In genomic region chr16:74430036-74430712, GRCh38 we compare ENCODE assay signal across 9 cellular contexts. TPM values are rescaled to one million over a fixed set of nuclear protein-coding genes. Genes with fewer than 3 reads are reported as not detected.
DNase-seq lines count a peak whose midpoint lies in the region; ATAC-seq and TF ChIP-seq lines count a peak whose summit lies in the region.
"Not testable (repeated sequence)": the region's sequence is repeated elsewhere in the genome, so short reads cannot be mapped to it uniquely, and the experiment has no call there.
"Had no signal": no experiment of that assay in that cellular context is flagged by ENCODE, and none has a peak within 500 bp of the region (broad histone marks: within the 10 kb centered on the region; RNA-seq: fewer than 3 reads in every experiment).

No MANE protein-coding gene starts in this region.

- H2AFZ ChIP-seq in MM.1S (ENCODE audit: low read length) = not testable (repeated sequence)

- H3K27ac ChIP-seq in MM.1S (ENCODE audit: low read length); naive thymus-derived CD4-positive, alpha-beta T cell (ENCODE audit: low read depth, low read length): not testable (repeated sequence)

- not testable (repeated sequence) for H3K9me2 ChIP-seq in MM.1S (replicated peaks; ENCODE audit: insufficient read depth, low read length)

- TF ChIP-seq CTCF in MM.1S (IDR thresholded peaks at IDR 0.05; ENCODE audit: low read length) = peak; percentile 40
- peak; percentile 53 for TF ChIP-seq CTCF in fibroblast of mammary gland (conservative IDR thresholded peaks at IDR 0.05; ENCODE audit: control insufficient read depth, insufficient read depth, low read depth, low read length)

- DNase-seq in COR-L47 (lab: John Stamatoyannopoulos, UW) (peak; percentile 13), fibroblast of mammary gland (ENCODE audit: low read depth) (peak; percentile 45)
- not testable (repeated sequence) for DNase-seq in MM.1S
- peak; percentile 28 for DNase-seq in activated effector memory CD4-positive, alpha-beta T cell treated with Interleukin-2 at 50 U/mL for 16 hours
- DNase-seq in naive thymus-derived CD4-positive, alpha-beta T cell = peak in 8 of 9 donors; percentile 17 to 58 (median 48)
- peak; percentile 8 to 21 for DNase-seq in stimulated activated CD8-positive, alpha-beta memory T cell treated with anti-CD3 and anti-CD28 coated beads, Interleukin-2, amount 100 ng/mL, for 1 hour (ENCODE audit: low read depth in 2 of 2)

- not testable (repeated sequence) for H3K4me1 ChIP-seq in MM.1S (ENCODE audit: low read length); naive thymus-derived CD4-positive, alpha-beta T cell (ENCODE audit: control insufficient read depth in 2 of 2, insufficient read depth in 2 of 2, low read length in 2 of 2)

- H3K79me2 ChIP-seq in MM.1S (ENCODE audit: low read length) = not testable (repeated sequence)

- not testable (repeated sequence) for H3K4me2 ChIP-seq in MM.1S (ENCODE audit: low read depth, low read length)

- H3K9me3 Mint-ChIP-seq in naive thymus-derived CD4-positive, alpha-beta T cell = not testable (repeated sequence)

- not testable (repeated sequence) for H3K9me3 ChIP-seq in MM.1S (replicated peaks; ENCODE audit: insufficient read depth, low read length); naive thymus-derived CD4-positive, alpha-beta T cell (ENCODE audit: control insufficient read depth in 2 of 3, low read length in 3 of 3)

- H3K4me1 Mint-ChIP-seq in naive thymus-derived CD4-positive, alpha-beta T cell = not testable (repeated sequence)

- H4K20me1 ChIP-seq in MM.1S (ENCODE audit: insufficient read depth, low read length) = not testable (repeated sequence)

- H3K27me3 Mint-ChIP-seq in naive thymus-derived CD4-positive, alpha-beta T cell = not testable (repeated sequence)

- CTCF ChIA-PET in naive thymus-derived CD4-positive, alpha-beta T cell (lab: Charles Lee) = not testable (repeated sequence)

- not testable (repeated sequence) for H3K4me3 ChIP-seq in MM.1S (ENCODE audit: low read length); fibroblast of mammary gland (ENCODE audit: control insufficient read depth, low read depth, low read length); naive thymus-derived CD4-positive, alpha-beta T cell (ENCODE audit: low read length)

- not testable (repeated sequence) for H3K36me3 ChIP-seq in MM.1S (replicated peaks; ENCODE audit: insufficient read depth, low read length); naive thymus-derived CD4-positive, alpha-beta T cell (ENCODE audit: control insufficient read depth in 2 of 3, insufficient read depth in 3 of 3, low read length in 3 of 3)

- peak; percentile 70 for ATAC-seq in GM21447 (IDR thresholded peaks at IDR 0.05; ENCODE audit: unreplicated experiment)
- peak; percentile 93 for ATAC-seq in SK-N-SH treated with all-trans-retinoic acid at 6 μM for 48 hours
- peak; percentile 88 for ATAC-seq in naive thymus-derived CD4-positive, alpha-beta T cell

- not testable (repeated sequence) for H3K4me3 Mint-ChIP-seq in naive thymus-derived CD4-positive, alpha-beta T cell

- not testable (repeated sequence) for H3K9ac ChIP-seq in MM.1S (ENCODE audit: low read length)

- H3K27me3 ChIP-seq in MM.1S (replicated peaks; ENCODE audit: insufficient read depth, low read length); naive thymus-derived CD4-positive, alpha-beta T cell (ENCODE audit: control insufficient read depth in 2 of 2, insufficient read depth in 2 of 2, low read length in 2 of 2): not testable (repeated sequence)

- H3K27ac Mint-ChIP-seq in naive thymus-derived CD4-positive, alpha-beta T cell = peak overlapping the region in 1 of 9 donors; percentile 48

- POLR2A ChIA-PET in naive thymus-derived CD4-positive, alpha-beta T cell (lab: Charles Lee) = not testable (repeated sequence)

- intact Hi-C loops in naive thymus-derived CD4-positive, alpha-beta T cell (cut with micrococcal nuclease) = loop anchor here in 1 of 2 donors (5.0 to 10.0 kb wide), 2 partner anchors 123 to 175 kb away; partner anchors contain the start of gene GLG1

- not testable (repeated sequence) for H3F3A ChIP-seq in MM.1S (ENCODE audit: insufficient read depth, low read length)

- not testable (repeated sequence) for H3K36me3 Mint-ChIP-seq in naive thymus-derived CD4-positive, alpha-beta T cell

RNA-seq across cellular contexts. Expression of gene CLEC18B, which starts 8.9 kb away (rescaled TPM):
- total RNA-seq in naive thymus-derived CD4-positive, alpha-beta T cell = 1 to 10 TPM in 4 of 5 experiments, under 1 TPM in 1; 0.49 to 3.0 (median 1.5) TPM
- polyA plus RNA-seq in naive thymus-derived CD4-positive, alpha-beta T cell = not detected

RNA-seq across cellular contexts. Expression of gene NPIPB15, which starts 54.1 kb away (rescaled TPM):
- 10 to 100 TPM in 1 of 5 experiments, 1 to 10 TPM in 2, not detected in 2; 2.2 to 12.3 (median 9.8) TPM for total RNA-seq in naive thymus-derived CD4-positive, alpha-beta T cell
- under 1 TPM in 1 of 2 donors, not detected in 1; 0.75 TPM for polyA plus RNA-seq in naive thymus-derived CD4-positive, alpha-beta T cell
- total RNA-seq: cardiac septum had no signal
